ENCODE assay signal across 8 cellular contexts in the genomic region with DNA sequence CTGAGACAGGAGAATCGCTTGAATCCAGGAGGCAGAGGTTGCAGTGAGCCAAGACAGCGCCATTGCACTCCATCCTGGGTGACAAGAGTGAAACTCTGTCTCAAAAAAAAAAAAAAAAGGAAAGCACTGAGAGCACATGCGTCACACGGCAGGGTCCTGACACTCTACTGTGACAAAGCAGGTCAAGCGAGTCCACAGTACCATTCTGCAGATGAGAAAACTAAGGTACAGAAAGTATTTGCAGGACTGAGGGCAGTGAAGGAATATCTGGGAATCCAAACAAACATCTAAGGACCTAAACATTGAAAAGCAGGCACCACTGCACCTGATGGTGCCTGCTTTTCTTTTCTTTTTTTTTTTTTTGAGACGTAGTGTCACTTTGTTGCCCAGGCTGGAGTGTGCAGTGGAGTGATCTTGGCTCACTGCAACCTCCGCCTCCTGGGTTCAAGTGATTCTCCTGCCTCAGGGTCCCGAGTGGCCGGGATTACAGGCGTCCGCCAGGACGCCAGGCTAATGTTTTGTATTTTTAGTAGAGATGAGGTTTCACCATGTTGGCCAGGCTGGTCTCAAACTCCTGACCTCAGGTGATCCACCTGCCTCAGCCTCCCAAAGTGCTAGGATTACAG. TPM values are rescaled to one million over a fixed set of nuclear protein-coding genes. Genes with fewer than 3 reads are reported as not detected.
"Had no signal": no experiment of that assay in that cellular context is flagged by ENCODE, and none has a peak within 500 bp of the region (broad histone marks: within the 10 kb centered on the region; RNA-seq: fewer than 3 reads in every experiment).

No MANE protein-coding gene starts in this region.

RNA-seq across cellular contexts. Expression of gene CALR3, which starts 29.1 kb away (rescaled TPM):
- total RNA-seq: activated CD4-positive, alpha-beta memory T cell treated with anti-CD3 and anti-CD28 coated beads for 36 hours; activated CD4-positive, alpha-beta T cell treated with anti-CD3 and anti-CD28 coated beads, Interleukin-2, amount 10 ng/mL, durations not matched to agents 7 days and 5 days; activated naive CD4-positive, alpha-beta T cell treated with anti-CD3 and anti-CD28 coated beads for 36 hours; activated T-cell treated with anti-CD3 and anti-CD28 coated beads, Interleukin-2, amount 50 U/mL, for 4 hours; IMR-90; Peyer's patch; SJSA1 had no signal
- polyA plus RNA-seq: adipose tissue, IMR-90 had no signal
